14 cellular contexts compared by ENCODE assay signal in the genomic region with DNA sequence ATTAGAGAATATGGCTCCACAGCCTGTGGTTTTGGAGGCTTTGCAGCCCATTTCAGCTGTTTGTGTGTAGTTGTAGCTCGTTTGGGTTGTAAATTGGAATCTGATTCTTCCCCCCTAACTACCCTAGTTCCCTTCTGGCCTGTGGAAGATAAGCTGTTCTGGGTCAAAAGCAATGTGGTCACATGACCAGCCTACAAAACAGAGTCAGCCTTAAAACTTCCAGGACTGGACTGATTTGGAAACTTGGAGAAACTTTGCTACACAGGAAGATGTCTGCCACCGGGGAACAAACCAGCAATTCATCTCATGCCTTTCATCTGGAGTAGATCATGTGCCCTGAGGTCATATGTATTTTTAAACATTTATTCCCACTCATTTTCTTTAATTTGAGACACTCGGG.
DNase-seq lines count a peak whose midpoint lies in the region; ATAC-seq and TF ChIP-seq lines count a peak whose summit lies in the region.
"Had no signal": no experiment of that assay in that cellular context is flagged by ENCODE, and none has a peak within 500 bp of the region (broad histone marks: within the 10 kb centered on the region; RNA-seq: fewer than 3 reads in every experiment).

No MANE protein-coding gene starts in this region.

- H3K27ac ChIP-seq in right atrium auricular region (peak overlapping the region in 1 of 2 donors; percentile 5), aorta (ENCODE audit: low read depth in 1 of 2, low read length in 2 of 2) (no peak overlapping the region)

- no peaks in the 10 kb centered on the region for H3K27me3 Mint-ChIP-seq in nephron (ENCODE audit: low read depth)
- H3K27me3 Mint-ChIP-seq: activated naive CD8-positive, alpha-beta T cell treated with anti-CD3 and anti-CD28 coated beads for 36 hours; IgD-negative memory B cell; stimulated activated naive CD8-positive, alpha-beta T cell treated with anti-CD3 and anti-CD28 coated beads, Interleukin-15, amount 100 ng/mL, for 72 hours had no signal

- intact Hi-C loops in Right ventricle myocardium inferior (cut with DNase I) = no loop called here
- intact Hi-C loops in aorta (cut with DNase I) = no loop called here

- H3K9me3 ChIP-seq in right atrium auricular region (no peaks in the 10 kb centered on the region), aorta (ENCODE audit: control insufficient read depth, low read length) (no peaks in the 10 kb centered on the region)

- H3K9me3 Mint-ChIP-seq in nephron = no peaks in the 10 kb centered on the region
- H3K9me3 Mint-ChIP-seq: activated naive CD8-positive, alpha-beta T cell treated with anti-CD3 and anti-CD28 coated beads for 36 hours; IgD-negative memory B cell; naive thymus-derived CD4-positive, alpha-beta T cell had no signal

- WGBS in aorta, 2 donors = 32 to 36% methylated on average over 3 of the region's 3 CpGs

- H3K4me1 Mint-ChIP-seq in nephron = peaks cover 62% of the 10 kb centered on the region
- H3K4me1 Mint-ChIP-seq: activated naive CD8-positive, alpha-beta T cell treated with anti-CD3 and anti-CD28 coated beads for 36 hours; stimulated activated naive CD8-positive, alpha-beta T cell treated with anti-CD3 and anti-CD28 coated beads, Interleukin-15, amount 100 ng/mL, for 72 hours had no signal

- no peaks in the 10 kb centered on the region for H3K36me3 ChIP-seq in right atrium auricular region
- H3K36me3 ChIP-seq in aorta (ENCODE audit: control insufficient read depth in 1 of 2, insufficient read depth in 2 of 2, low read length in 1 of 2) = no peaks in the 10 kb centered on the region

- peak overlapping the region; percentile 22 to 71 (median 61) for H3K27ac Mint-ChIP-seq in nephron
- H3K27ac Mint-ChIP-seq: activated naive CD8-positive, alpha-beta T cell treated with anti-CD3 and anti-CD28 coated beads for 36 hours; IgD-negative memory B cell; naive thymus-derived CD4-positive, alpha-beta T cell; stimulated activated naive CD8-positive, alpha-beta T cell treated with anti-CD3 and anti-CD28 coated beads, Interleukin-15, amount 100 ng/mL, for 72 hours had no signal

- H3K27me3 ChIP-seq in right atrium auricular region (no peaks in the 10 kb centered on the region), aorta (ENCODE audit: control insufficient read depth in 1 of 2, insufficient read depth in 2 of 2, low read length in 1 of 2) (no peaks in the 10 kb centered on the region)

- peaks cover 3% of the 10 kb centered on the region for H3K36me3 Mint-ChIP-seq in nephron (ENCODE audit: low read depth)
- H3K36me3 Mint-ChIP-seq: activated naive CD8-positive, alpha-beta T cell treated with anti-CD3 and anti-CD28 coated beads for 36 hours; naive thymus-derived CD4-positive, alpha-beta T cell had no signal

- TF ChIP-seq CTCF in right atrium auricular region (IDR thresholded peaks at IDR 0.05) = no peak
- TF ChIP-seq CTCF in foreskin fibroblast (IDR thresholded peaks at IDR 0.05; ENCODE audit: low read depth, low read length) = no peak
- no peak for TF ChIP-seq CTCF in nephron (IDR thresholded peaks at IDR 0.05; ENCODE audit: unreplicated experiment in 3 of 3)

- H3K4me3 Mint-ChIP-seq in nephron = no peak overlapping the region
- H3K4me3 Mint-ChIP-seq: activated naive CD8-positive, alpha-beta T cell treated with anti-CD3 and anti-CD28 coated beads for 36 hours; IgD-negative memory B cell; naive thymus-derived CD4-positive, alpha-beta T cell; stimulated activated naive CD8-positive, alpha-beta T cell treated with anti-CD3 and anti-CD28 coated beads, Interleukin-15, amount 100 ng/mL, for 72 hours had no signal

- DNase-seq in Right ventricle myocardium inferior (ENCODE audit: missing footprints) = no peak
- DNase-seq in right atrium auricular region (ENCODE audit: low spot score) = no peak
- DNase-seq in foreskin fibroblast = peak; percentile 14 to 65
- DNase-seq in aorta = no peak
- no peak for DNase-seq in NCI-H2171 treated with DMSO at 0.1 percent for 48 hours (lab: John Stamatoyannopoulos, UW)
- no peak for DNase-seq in AML-193 (lab: John Stamatoyannopoulos, UW)
- no peak for DNase-seq in activated CD4-positive, alpha-beta T cell treated with anti-CD3 and anti-CD28 coated beads for 4 hours
- DNase-seq: activated naive CD8-positive, alpha-beta T cell treated with anti-CD3 and anti-CD28 coated beads for 36 hours; naive thymus-derived CD4-positive, alpha-beta T cell; NCI-H1694; stimulated activated naive CD8-positive, alpha-beta T cell treated with anti-CD3 and anti-CD28 coated beads, Interleukin-15, amount 100 ng/mL, for 72 hours; T-helper 2 cell had no signal

- ATAC-seq in Right ventricle myocardium inferior (peak; percentile 46), aorta (ENCODE audit: low FRiP score) (peak; percentile 74)
- ATAC-seq: naive thymus-derived CD4-positive, alpha-beta T cell; stimulated activated naive CD8-positive, alpha-beta T cell treated with anti-CD3 and anti-CD28 coated beads, Interleukin-15, amount 100 ng/mL, for 72 hours had no signal

- H3K4me3 ChIP-seq in right atrium auricular region = no peak overlapping the region
- H3K4me3 ChIP-seq in foreskin fibroblast (ENCODE audit: low read depth in 1 of 2, low read length in 2 of 2) = no peak overlapping the region
- H3K4me3 ChIP-seq in aorta (ENCODE audit: low read length in 2 of 2) = no peak overlapping the region

- H3K4me1 ChIP-seq in right atrium auricular region (peaks cover 0 to 5% of the 10 kb centered on the region in 2 donors), aorta (ENCODE audit: control insufficient read depth in 1 of 2, insufficient read depth in 2 of 2, low read length in 2 of 2) (no peaks in the 10 kb centered on the region)

Comparison
In these comparisons a context has a peak if more than half of its experiments do, and no peak if none do; other contexts are left out.
1. DNase-seq: peak in foreskin fibroblast (2 of 2); none in Right ventricle myocardium inferior (single experiment), right atrium auricular region (single experiment), aorta (0 of 2), NCI-H2171 treated with DMSO at 0.1 percent for 48 hours (single experiment), AML-193 (0 of 2) and activated CD4-positive, alpha-beta T cell treated with anti-CD3 and anti-CD28 coated beads for 4 hours (0 of 2).